In genomic region chr6:170185175-170185970, GRCh38 we compare ENCODE assay signal across 17 cellular contexts.
"Had no signal": no experiment of that assay in that cellular context is flagged by ENCODE, and none has a peak within 500 bp of the region (broad histone marks: within the 10 kb centered on the region; RNA-seq: fewer than 3 reads in every experiment).

No MANE protein-coding gene starts in this region.

- H3K4me3 ChIP-seq: right atrium auricular region, smooth muscle cell, thyroid gland had no signal

- H3K27ac Mint-ChIP-seq: brain; dendritic cell treated with granulocyte-macrophage colony-stimulating factor and Interleukin-4, amounts not matched to agents 40 ng/mL and 50 ng/mL, for 4 days; endodermal cell; memory B cell had no signal

- H3K36me3 Mint-ChIP-seq: brain, memory B cell had no signal

- H3K27ac ChIP-seq: parathyroid adenoma, right atrium auricular region, thyroid gland had no signal

- H3K4me1 ChIP-seq: parathyroid adenoma, right atrium auricular region, thyroid gland had no signal

- H3K4me1 Mint-ChIP-seq: endodermal cell had no signal

- H3K27me3 Mint-ChIP-seq: central memory CD8-positive, alpha-beta T cell had no signal

- H3K4me3 Mint-ChIP-seq: brain; central memory CD8-positive, alpha-beta T cell; dendritic cell treated with granulocyte-macrophage colony-stimulating factor and Interleukin-4, amounts not matched to agents 40 ng/mL and 50 ng/mL, for 4 days; endodermal cell; memory B cell had no signal

- H3K9me3 ChIP-seq: right atrium auricular region, thyroid gland had no signal

- DNase-seq: activated CD4-positive, alpha-beta T cell treated with anti-CD3 and anti-CD28 coated beads, Interleukin-2, amount 50 U/mL, for 4 hours; activated CD4-positive, CD25-positive, alpha-beta regulatory T cell; activated naive CD4-positive, alpha-beta T cell treated with anti-CD3 and anti-CD28 coated beads, Interleukin-2, amount 50 U/mL, for 16 hours; amniotic stem cell; endodermal cell; erythroblast; glutamatergic neuron; left colon; T-helper 2 cell; thyroid gland had no signal

- H3K27me3 ChIP-seq: right atrium auricular region, thyroid gland had no signal

- H3K36me3 ChIP-seq: right atrium auricular region, thyroid gland had no signal
